35 cellular contexts compared by ENCODE assay signal in genomic region chr17:53219821-53220220, GRCh38.
"Had no signal": no experiment of that assay in that cellular context is flagged by ENCODE, and none has a peak within 500 bp of the region (broad histone marks: within the 10 kb centered on the region; RNA-seq: fewer than 3 reads in every experiment).

No MANE protein-coding gene starts in this region.

- H3K4me3 ChIP-seq: MG63 had no signal

- DNase-seq: Karpas-422, Kasumi-1, MG63, MM.1S, MV-4-11, NCI-H1048, NCI-H1092, NCI-H1092 treated with DMSO at 0.1 percent for 48 hours, NCI-H1105, NCI-H1105 treated with DMSO at 0.1 percent for 48 hours, NCI-H1417, NCI-H1417 treated with DMSO at 0.1 percent for 48 hours, NCI-H1436, NCI-H1436 treated with DMSO at 0.1 percent for 48 hours, NCI-H146, NCI-H1694, NCI-H1694 treated with DMSO at 0.1 percent for 48 hours, NCI-H187, NCI-H187 treated with DMSO at 0.1 percent for 48 hours, NCI-H1930, NCI-H2029, NCI-H2029 treated with DMSO at 0.1 percent for 48 hours, NCI-H2081, NCI-H2081 treated with DMSO at 0.1 percent for 48 hours, NCI-H2107, NCI-H2171, NCI-H2171 treated with DMSO at 0.1 percent for 48 hours, NCI-H2227 treated with DMSO at 0.1 percent for 48 hours, NCI-H226, NCI-H345, NCI-H446, NCI-H446 treated with DMSO at 0.1 percent for 48 hours, NCI-H510A, NCI-H510A treated with DMSO at 0.1 percent for 48 hours, NCI-H524 had no signal

- H3K36me3 ChIP-seq: MG63 had no signal

- H3K27me3 ChIP-seq: MG63 had no signal

- H3K9me3 ChIP-seq: MG63 had no signal
